In the genomic region with DNA sequence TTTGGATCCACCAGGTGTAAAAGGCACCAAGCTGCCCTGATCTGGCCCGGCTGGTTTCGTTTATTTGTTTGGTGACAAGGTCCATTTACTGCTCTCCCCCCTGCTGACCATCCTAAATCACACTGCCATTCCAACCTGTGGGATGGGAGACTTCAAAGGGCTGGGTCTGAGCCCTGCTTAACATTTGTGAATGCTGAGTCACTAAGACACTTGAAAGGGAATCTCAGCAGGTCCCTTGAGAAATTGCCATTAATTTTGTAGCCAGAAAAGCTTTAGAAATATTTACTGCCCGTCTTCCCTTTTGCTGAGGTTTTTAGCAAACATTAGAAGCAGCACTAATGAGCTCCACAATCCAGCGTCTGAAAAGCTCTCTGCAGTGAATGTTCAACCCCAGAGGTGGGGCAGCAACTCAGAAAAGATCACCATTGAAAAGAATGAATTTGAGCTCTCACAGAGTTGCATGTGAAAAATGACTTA, we compare ENCODE assay signal across 9 cellular contexts.
A peak's percentile ranks its signal among the peaks of the same experiment; 100 is the strongest.
DNase-seq lines count a peak whose midpoint lies in the region; ATAC-seq and TF ChIP-seq lines count a peak whose summit lies in the region.
"Had no signal": no experiment of that assay in that cellular context is flagged by ENCODE, and none has a peak within 500 bp of the region (broad histone marks: within the 10 kb centered on the region; RNA-seq: fewer than 3 reads in every experiment).

No MANE protein-coding gene starts in this region.

- TF ChIP-seq POLR2A in sigmoid colon (IDR thresholded peaks at IDR 0.05) = no peak

- H3K27ac Mint-ChIP-seq in brain = peak overlapping the region in 4 of 5 experiments; percentile 75 to 86 (median 82)
- H3K27ac Mint-ChIP-seq in nephron = peak overlapping the region; percentile 16 to 70 (median 28)

- H3K4me3 ChIP-seq in sigmoid colon = no peak overlapping the region
- H3K4me3 ChIP-seq: cardiac muscle cell had no signal

- DNase-seq in DMS53 (lab: John Stamatoyannopoulos, UW) = peak; percentile 81
- peak; percentile 85 for DNase-seq in M059J (ENCODE audit: low read depth)
- DNase-seq in GM10266 (ENCODE audit: extremely low spot score) = no peak
- no peak for DNase-seq in COR-L47 (lab: John Stamatoyannopoulos, UW)
- no peak for DNase-seq in sigmoid colon

- H3K27me3 ChIP-seq in sigmoid colon = no peaks in the 10 kb centered on the region
- H3K27me3 ChIP-seq: cardiac muscle cell had no signal

- WGBS in sigmoid colon, 2 donors = 12 to 39% methylated on average over 4 of the region's 4 CpGs

- H3K27me3 Mint-ChIP-seq in brain (peaks cover 7% of the 10 kb centered on the region), nephron (ENCODE audit: low read depth) (peaks cover 7% of the 10 kb centered on the region)

- H3K4me1 Mint-ChIP-seq in brain (peaks cover 69% of the 10 kb centered on the region), nephron (peaks cover 38% of the 10 kb centered on the region)

- H3K27ac ChIP-seq in sigmoid colon = no peak overlapping the region
- H3K27ac ChIP-seq: cardiac muscle cell had no signal

- intact Hi-C loops in sigmoid colon (cut with DNase I) = no loop called here

- peaks cover 11% of the 10 kb centered on the region for H3K36me3 Mint-ChIP-seq in brain
- peaks cover 4% of the 10 kb centered on the region for H3K36me3 Mint-ChIP-seq in nephron (ENCODE audit: low read depth)

- no peak for TF ChIP-seq EP300 in sigmoid colon (IDR thresholded peaks at IDR 0.05)

- H3K4me1 ChIP-seq in sigmoid colon = peaks cover 0 to 32% (median 27%) of the 10 kb centered on the region in 4 donors

- H3K9me3 Mint-ChIP-seq in brain (peaks cover 16 to 34% (median 20%) of the 10 kb centered on the region in 5 experiments), nephron (peaks cover 18% of the 10 kb centered on the region)

- H3K4me3 Mint-ChIP-seq in brain = peak overlapping the region in 3 of 5 experiments; percentile 8 to 45 (median 9)
- no peak overlapping the region for H3K4me3 Mint-ChIP-seq in nephron

- TF ChIP-seq CTCF in brain (conservative IDR thresholded peaks at IDR 0.05) = no peak
- no peak for TF ChIP-seq CTCF in nephron (IDR thresholded peaks at IDR 0.05; ENCODE audit: unreplicated experiment in 3 of 3)
- TF ChIP-seq CTCF in GM10266 (IDR thresholded peaks at IDR 0.05; ENCODE audit: control insufficient read depth, insufficient read depth, low read depth, missing control alignments) = no peak
- no peak for TF ChIP-seq CTCF in sigmoid colon (IDR thresholded peaks at IDR 0.05)

- H3K9me3 ChIP-seq in sigmoid colon = no peaks in the 10 kb centered on the region

- no peak for ATAC-seq in HG03432 (IDR thresholded peaks at IDR 0.05; ENCODE audit: unreplicated experiment)

- no peaks in the 10 kb centered on the region for H3K36me3 ChIP-seq in sigmoid colon
- H3K36me3 ChIP-seq: cardiac muscle cell had no signal

Comparison
In these comparisons a context has a peak if more than half of its experiments do, and no peak if none do; other contexts are left out.
1. DNase-seq: peak in DMS53 (single experiment) and M059J (single experiment); none in GM10266 (single experiment), COR-L47 (single experiment) and sigmoid colon (single experiment).
2. H3K4me3 Mint-ChIP-seq: peak in brain (3 of 5); none in nephron (0 of 3).